In the genomic region with DNA sequence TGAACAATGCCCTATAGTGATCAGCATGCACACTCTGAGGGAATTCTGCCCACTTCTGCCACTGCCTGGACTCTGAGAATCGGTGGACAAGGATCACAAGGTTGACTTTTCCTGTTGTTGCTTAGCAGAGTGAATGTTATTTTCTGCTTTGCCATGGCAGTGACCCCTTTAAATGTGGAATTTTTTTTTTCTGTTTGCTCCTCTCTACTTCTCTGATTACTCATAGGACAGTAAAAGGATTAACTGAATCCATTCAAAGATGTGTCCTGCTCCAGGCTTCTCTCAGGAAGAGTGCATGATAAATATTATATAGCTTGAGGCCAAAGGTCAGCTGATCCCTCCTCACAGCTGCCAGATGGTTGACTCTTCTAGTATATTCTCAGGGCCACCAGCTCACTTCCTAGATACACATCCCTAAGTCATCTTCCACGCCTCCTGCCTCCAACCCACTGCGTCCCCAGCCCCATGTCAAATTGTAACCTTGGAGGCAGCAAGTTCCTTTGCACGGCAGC, we compare ENCODE assay signal across 13 cellular contexts.
A peak's percentile ranks its signal among the peaks of the same experiment; 100 is the strongest.
DNase-seq lines count a peak whose midpoint lies in the region; ATAC-seq lines count a peak whose summit lies in the region.
"Had no signal": no experiment of that assay in that cellular context is flagged by ENCODE, and none has a peak within 500 bp of the region (broad histone marks: within the 10 kb centered on the region; RNA-seq: fewer than 3 reads in every experiment).

No MANE protein-coding gene starts in this region.

- H3K36me3 Mint-ChIP-seq in naive B cell, result no peaks in the 10 kb centered on the region

- DNase-seq in D341Med (ENCODE audit: low spot score) (peak; percentile 48), NCI-H524 treated with DMSO at 0.1 percent for 48 hours (lab: John Stamatoyannopoulos, UW) (peak; percentile 47), dermis microvascular lymphatic vessel endothelial cell (ENCODE audit: low read depth in 2 of 2) (peak; percentile 39 to 74), naive B cell (no peak), HK-2 (ENCODE audit: unreplicated experiment) (no peak), NCI-H146 (lab: John Stamatoyannopoulos, UW) (no peak), NCI-H2171 treated with DMSO at 0.1 percent for 48 hours (lab: John Stamatoyannopoulos, UW) (no peak)
- DNase-seq: activated CD4-positive, alpha-beta T cell treated with anti-CD3 and anti-CD28 coated beads for 4 hours; NCI-H1417; NCI-H774; stimulated activated naive CD4-positive, alpha-beta T cell had no signal

- ATAC-seq in naive B cell (ENCODE audit: low read depth in 2 of 2), result no peak
- ATAC-seq in HG03045 (IDR thresholded peaks at IDR 0.05; ENCODE audit: unreplicated experiment), result no peak

- peaks cover 43 to 58% (median 57%) of the 10 kb centered on the region in 3 donors for H3K4me1 Mint-ChIP-seq in naive B cell

- no peaks in the 10 kb centered on the region for H3K27me3 Mint-ChIP-seq in naive B cell

- no peak overlapping the region for H3K4me3 Mint-ChIP-seq in naive B cell
- H3K4me3 Mint-ChIP-seq: activated T-helper 1 cell treated with anti-CD3 and anti-CD28 coated beads, Interleukin-12 subunit alpha, Interleukin-12 subunit beta, Interleukin-2, Interleukin-4 antibody, amounts not matched to agents 30 ng/mL and 10 ng/mL and 1 ng/mL, durations not matched to agents 14 hours and 24 hours and 36 hours had no signal

- H3K27ac Mint-ChIP-seq in naive B cell, result peak overlapping the region in 5 of 6 donors; percentile 10 to 75 (median 40)
- H3K27ac Mint-ChIP-seq: activated T-helper 1 cell treated with anti-CD3 and anti-CD28 coated beads, Interleukin-12 subunit alpha, Interleukin-12 subunit beta, Interleukin-2, Interleukin-4 antibody, amounts not matched to agents 30 ng/mL and 10 ng/mL and 1 ng/mL, durations not matched to agents 14 hours and 24 hours and 36 hours had no signal

- peaks cover 0 to 2% (median 0%) of the 10 kb centered on the region in 7 donors for H3K9me3 Mint-ChIP-seq in naive B cell
- H3K9me3 Mint-ChIP-seq: activated T-helper 1 cell treated with anti-CD3 and anti-CD28 coated beads, Interleukin-12 subunit alpha, Interleukin-12 subunit beta, Interleukin-2, Interleukin-4 antibody, amounts not matched to agents 30 ng/mL and 10 ng/mL and 1 ng/mL, durations not matched to agents 14 hours and 24 hours and 36 hours had no signal

Comparison
In these comparisons a context has a peak if more than half of its experiments do, and no peak if none do; other contexts are left out.
1. DNase-seq: peak in D341Med (single experiment), NCI-H524 treated with DMSO at 0.1 percent for 48 hours (single experiment) and dermis microvascular lymphatic vessel endothelial cell (2 of 2); none in naive B cell (single experiment), HK-2 (single experiment), NCI-H146 (single experiment) and NCI-H2171 treated with DMSO at 0.1 percent for 48 hours (single experiment).